ENCODE assay signal across 9 cellular contexts in genomic region chr6:169529931-169530761, GRCh38.
A peak's percentile ranks its signal among the peaks of the same experiment; 100 is the strongest.
DNase-seq lines count a peak whose midpoint lies in the region; ATAC-seq, FAIRE-seq and TF ChIP-seq lines count a peak whose summit lies in the region.
"Had no signal": no experiment of that assay in that cellular context is flagged by ENCODE, and none has a peak within 500 bp of the region (broad histone marks: within the 10 kb centered on the region; RNA-seq: fewer than 3 reads in every experiment).

No MANE protein-coding gene starts in this region.

- H3K4me1 Mint-ChIP-seq in activated T-cell treated with anti-CD3 and anti-CD28 coated beads, Interleukin-2, amount 50 U/mL, for 4 hours (ENCODE audit: low read depth), result peaks cover 15% of the 10 kb centered on the region

- H3K36me3 ChIP-seq in kidney (ENCODE audit: control insufficient read depth in 1 of 2, insufficient read depth in 2 of 2, low read length in 2 of 2) (no peaks in the 10 kb centered on the region), stomach smooth muscle (ENCODE audit: control insufficient read depth in 2 of 2, insufficient read depth in 2 of 2, low read length in 2 of 2) (peaks cover 3% of the 10 kb centered on the region in 2 donors)

- H3K9me3 ChIP-seq in kidney (ENCODE audit: control insufficient read depth in 1 of 2, low read length in 2 of 2) (peaks cover 2 to 9% of the 10 kb centered on the region in 2 donors), stomach smooth muscle (ENCODE audit: control insufficient read depth in 2 of 2, low read length in 2 of 2) (peaks cover 7 to 8% of the 10 kb centered on the region in 2 donors)

- no peak overlapping the region for H3K27ac ChIP-seq in kidney (ENCODE audit: low read depth in 2 of 2, low read length in 2 of 2)
- peak overlapping the region; percentile 77 for H3K27ac ChIP-seq in stomach smooth muscle (ENCODE audit: low read length)
- H3K27ac ChIP-seq: BLaER1 treated with 17β-estradiol and CSF1 and Interleukin-3, amounts not matched to agents 10 nM and 100 nM had no signal

- H3K4me3 ChIP-seq in kidney (ENCODE audit: low read length in 2 of 2) (no peak overlapping the region), stomach smooth muscle (ENCODE audit: low read length in 2 of 2) (peak overlapping the region; percentile 27 to 58)
- H3K4me3 ChIP-seq: BLaER1 treated with 17β-estradiol and CSF1 and Interleukin-3, amounts not matched to agents 10 nM and 100 nM had no signal

- H3K27me3 Mint-ChIP-seq in activated T-cell treated with anti-CD3 and anti-CD28 coated beads, Interleukin-2, amount 50 U/mL, for 4 hours (ENCODE audit: low read depth), result no peaks in the 10 kb centered on the region

- intact Hi-C loops in kidney (cut with DNase I), result no loop called here
- intact Hi-C loops in head of caudate nucleus (cut with DNase I), result no loop called here

- FAIRE-seq in kidney (lab: Jason Lieb, UNC), result no peak

- H3K4me1 ChIP-seq in kidney (ENCODE audit: control insufficient read depth in 1 of 2, insufficient read depth in 1 of 2, low read depth in 1 of 2, low read length in 2 of 2) (peaks cover 4 to 12% of the 10 kb centered on the region in 2 donors), stomach smooth muscle (ENCODE audit: control insufficient read depth, insufficient read depth, low read length) (peaks cover 10% of the 10 kb centered on the region)

- peaks cover 9% of the 10 kb centered on the region for H3K9me3 Mint-ChIP-seq in activated T-cell treated with anti-CD3 and anti-CD28 coated beads, Interleukin-2, amount 50 U/mL, for 4 hours

- no peaks in the 10 kb centered on the region for H3K27me3 ChIP-seq in stomach smooth muscle (ENCODE audit: control insufficient read depth in 1 of 2, insufficient read depth in 2 of 2, low read length in 2 of 2)
- H3K27me3 ChIP-seq: BLaER1 treated with 17β-estradiol and CSF1 and Interleukin-3, amounts not matched to agents 10 nM and 100 nM had no signal

- H3K36me3 Mint-ChIP-seq in activated T-cell treated with anti-CD3 and anti-CD28 coated beads, Interleukin-2, amount 50 U/mL, for 4 hours (ENCODE audit: insufficient read depth), result peaks cover 5% of the 10 kb centered on the region

- H3K9ac ChIP-seq in kidney (ENCODE audit: low read length in 2 of 2), result no peak overlapping the region
- H3K9ac ChIP-seq in stomach smooth muscle (ENCODE audit: low read length in 2 of 2), result peak overlapping the region; percentile 23 to 42
- H3K9ac ChIP-seq: BLaER1 treated with 17β-estradiol and CSF1 and Interleukin-3, amounts not matched to agents 10 nM and 100 nM had no signal

- peak; percentile 53 for DNase-seq in activated CD8-positive, alpha-beta memory T cell treated with anti-CD3 and anti-CD28 coated beads, Interleukin-2, amount 50 U/mL, for 48 hours
- no peak for DNase-seq in activated CD8-positive, alpha-beta memory T cell treated with anti-CD3 and anti-CD28 coated beads, Interleukin-2, amount 50 U/mL, for 4 hours
- no peak for DNase-seq in activated T-cell treated with anti-CD3 and anti-CD28 coated beads, Interleukin-2, amount 50 U/mL, for 4 hours
- DNase-seq in kidney (peak; percentile 75), GM13976 (ENCODE audit: low spot score) (no peak), head of caudate nucleus (no peak)

- in situ Hi-C loops in GM13976 (cut with MboI; ENCODE audit: low sequenced_read_pairs, unreplicated experiment), result no loop called here

- TF ChIP-seq CTCF in kidney (IDR thresholded peaks at IDR 0.05; ENCODE audit: borderline replicate concordance, extremely low read depth, insufficient read depth) (no peak), GM13976 (IDR thresholded peaks at IDR 0.05; ENCODE audit: borderline replicate concordance, control extremely low read depth, extremely low read depth, insufficient read depth, missing control alignments) (no peak)

- ATAC-seq in activated T-cell treated with anti-CD3 and anti-CD28 coated beads, Interleukin-2, amount 50 U/mL, for 4 hours, result peak; percentile 87
- ATAC-seq in GM19395 (IDR thresholded peaks at IDR 0.05; ENCODE audit: unreplicated experiment), result no peak

- H3K4me3 Mint-ChIP-seq in activated T-cell treated with anti-CD3 and anti-CD28 coated beads, Interleukin-2, amount 50 U/mL, for 4 hours, result peak overlapping the region; percentile 23

Comparison
In these comparisons a context has a peak if more than half of its experiments do, and no peak if none do; other contexts are left out.
1. DNase-seq: peak in activated CD8-positive, alpha-beta memory T cell treated with anti-CD3 and anti-CD28 coated beads, Interleukin-2, amount 50 U/mL, for 48 hours (single experiment) and kidney (single experiment); none in activated CD8-positive, alpha-beta memory T cell treated with anti-CD3 and anti-CD28 coated beads, Interleukin-2, amount 50 U/mL, for 4 hours (single experiment), activated T-cell treated with anti-CD3 and anti-CD28 coated beads, Interleukin-2, amount 50 U/mL, for 4 hours (single experiment), GM13976 (single experiment) and head of caudate nucleus (0 of 42).
2. H3K4me3 ChIP-seq: peak in stomach smooth muscle (2 of 2); none in kidney (0 of 2).
3. H3K9ac ChIP-seq: peak in stomach smooth muscle (2 of 2); none in kidney (0 of 2).